12 cellular contexts compared by ENCODE assay signal in the genomic region with DNA sequence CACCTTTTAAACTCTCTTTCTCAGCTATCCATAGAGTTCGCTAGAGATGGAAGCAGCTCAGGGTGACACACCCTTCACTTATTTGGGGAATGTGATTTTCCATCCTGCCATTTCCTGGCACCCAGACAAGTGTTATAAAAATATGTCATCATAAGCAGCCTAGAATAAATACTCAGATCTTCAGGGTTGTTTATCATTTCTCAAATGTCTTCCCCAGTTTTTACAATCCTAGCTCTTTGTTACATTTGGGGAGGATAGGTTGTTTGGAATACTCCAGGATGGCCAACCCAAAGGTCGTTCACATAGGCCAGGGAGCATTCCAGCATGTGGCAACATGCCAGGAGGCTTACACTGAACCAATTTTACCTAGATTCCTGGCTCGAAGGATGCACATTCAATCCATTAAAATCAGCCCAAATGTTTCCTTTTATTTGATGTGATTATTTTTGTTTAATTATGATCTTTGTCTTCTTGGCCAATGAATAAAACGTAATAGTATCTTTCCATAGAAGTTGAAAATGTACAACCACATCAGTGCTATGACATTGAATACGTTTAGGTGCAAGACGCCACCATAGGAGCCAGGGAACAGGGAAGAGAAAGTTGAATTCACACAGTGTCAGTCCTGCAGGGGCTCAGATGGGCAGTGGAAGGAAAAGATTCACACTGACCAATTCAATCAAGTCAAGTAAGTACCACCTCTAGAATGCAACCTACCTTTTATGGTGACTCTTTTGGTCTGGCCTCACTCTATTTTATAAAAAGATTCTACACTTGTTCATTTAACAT.
DNase-seq lines count a peak whose midpoint lies in the region; ATAC-seq, FAIRE-seq and TF ChIP-seq lines count a peak whose summit lies in the region.
"Had no signal": no experiment of that assay in that cellular context is flagged by ENCODE, and none has a peak within 500 bp of the region (broad histone marks: within the 10 kb centered on the region; RNA-seq: fewer than 3 reads in every experiment).

No MANE protein-coding gene starts in this region.

- H3K27me3 ChIP-seq in heart left ventricle: no peaks in the 10 kb centered on the region

- peak in 1 of 5 donors; percentile 42 for DNase-seq in heart left ventricle
- no peak for DNase-seq in Right ventricle myocardium inferior (ENCODE audit: missing footprints)
- peak; percentile 90 for DNase-seq in astrocyte of the spinal cord (ENCODE audit: low read depth, low spot score)
- DNase-seq in islet precursor cell: peak; percentile 59
- DNase-seq in urothelium cell line (ENCODE audit: low spot score): peak; percentile 71
- DNase-seq: activated CD4-positive, alpha-beta T cell treated with anti-CD3 and anti-CD28 coated beads, Interleukin-2, amount 50 U/mL, for 48 hours; C1 segment of cervical spinal cord; occipital lobe; stimulated activated naive CD8-positive, alpha-beta T cell treated with anti-CD3 and anti-CD28 coated beads, Interleukin-15, Interleukin-2, amounts not matched to agents 100 U/mL and 50 U/mL, for 24 hours had no signal

- no peak overlapping the region for H3K4me3 ChIP-seq in heart left ventricle
- no peak overlapping the region for H3K4me3 ChIP-seq in astrocyte of the spinal cord (ENCODE audit: low read depth, low read length)

- peaks cover 0 to 16% (median 0%) of the 10 kb centered on the region in 12 donors for H3K9me3 ChIP-seq in heart left ventricle

- TF ChIP-seq CTCF in heart left ventricle (IDR thresholded peaks at IDR 0.05): no peak
- TF ChIP-seq CTCF in astrocyte of the spinal cord (IDR thresholded peaks at IDR 0.05; ENCODE audit: low read depth, low read length): no peak

- WGBS in heart left ventricle, 4 donors: 60 to 68% (median 63%) methylated on average over 6 of the region's 6 CpGs

- H3K27ac ChIP-seq in heart left ventricle: peak overlapping the region in 2 of 12 donors; percentile 1 to 37

- no peaks in the 10 kb centered on the region for H3K36me3 ChIP-seq in heart left ventricle

- no peak for TF ChIP-seq POLR2A in heart left ventricle (IDR thresholded peaks at IDR 0.05)

- FAIRE-seq in urothelium cell line (lab: Jason Lieb, UNC): no peak

- intact Hi-C loops in heart left ventricle (cut with DNase I) (no loop called here), Right ventricle myocardium inferior (cut with DNase I) (no loop called here)

- H3K4me1 ChIP-seq in heart left ventricle: peaks cover 0 to 48% (median 23%) of the 10 kb centered on the region in 12 donors

- peak; percentile 32 to 81 (median 69) for ATAC-seq in heart left ventricle
- ATAC-seq in Right ventricle myocardium inferior: no peak
- no peak for ATAC-seq in HG03354 (IDR thresholded peaks at IDR 0.05; ENCODE audit: poor library complexity, severe bottlenecking, unreplicated experiment)
- no peak for ATAC-seq in HG03521 (IDR thresholded peaks at IDR 0.05; ENCODE audit: unreplicated experiment)
- ATAC-seq in GM19328 (IDR thresholded peaks at IDR 0.05; ENCODE audit: unreplicated experiment): no peak
- ATAC-seq: stimulated activated naive CD8-positive, alpha-beta T cell treated with anti-CD3 and anti-CD28 coated beads, Interleukin-15, Interleukin-2, amounts not matched to agents 100 U/mL and 50 U/mL, for 24 hours had no signal

- in situ Hi-C loops in astrocyte of the spinal cord (cut with HindIII; ENCODE audit: low sequenced_read_pairs): no loop called here

Comparison
In these comparisons a context has a peak if more than half of its experiments do, and no peak if none do; other contexts are left out.
1. ATAC-seq: peak in heart left ventricle (4 of 4); none in Right ventricle myocardium inferior (single experiment), HG03354 (single experiment), HG03521 (single experiment) and GM19328 (single experiment).